In the genomic region with DNA sequence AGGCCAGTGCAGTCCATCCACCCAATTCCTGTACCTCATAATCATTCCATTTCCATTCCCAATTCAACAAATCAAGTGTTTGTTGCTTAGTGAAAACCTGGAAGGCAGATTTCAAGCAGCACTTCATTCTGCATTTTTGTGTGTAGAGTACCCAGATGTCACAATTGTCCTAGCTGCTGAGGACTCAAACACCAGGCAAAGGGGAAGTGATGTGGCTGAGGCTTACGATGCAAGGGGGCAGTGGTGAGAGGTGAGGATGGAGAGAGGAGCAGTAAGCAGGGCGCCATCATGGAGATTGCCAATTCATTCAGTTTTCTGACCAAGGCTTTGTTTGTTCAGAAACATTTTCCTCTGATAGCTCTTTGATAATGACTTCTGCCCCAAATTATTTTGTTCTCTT, we compare ENCODE assay signal across 9 cellular contexts.
A peak's percentile ranks its signal among the peaks of the same experiment; 100 is the strongest.
DNase-seq lines count a peak whose midpoint lies in the region; TF ChIP-seq lines count a peak whose summit lies in the region.
"Had no signal": no experiment of that assay in that cellular context is flagged by ENCODE, and none has a peak within 500 bp of the region (broad histone marks: within the 10 kb centered on the region; RNA-seq: fewer than 3 reads in every experiment).

No MANE protein-coding gene starts in this region.

- H3K4me1 ChIP-seq in HUES48 (ENCODE audit: control insufficient read depth, insufficient read depth, low read length): peaks cover 13% of the 10 kb centered on the region

- H3K9ac ChIP-seq in HUES48 (ENCODE audit: low read depth, low read length): no peak overlapping the region

- no peaks in the 10 kb centered on the region for H3K36me3 ChIP-seq in HUES48 (ENCODE audit: control insufficient read depth, insufficient read depth, low read length)

- H3K4me3 ChIP-seq in AG10803 (ENCODE audit: low read length) (no peak overlapping the region; the same call in 1 of the 2 replicates), HUES48 (ENCODE audit: low read depth, low read length) (no peak overlapping the region)

- TF ChIP-seq CTCF in AG10803 (conservative IDR thresholded peaks at IDR 0.05; ENCODE audit: low read length): peak; percentile 19; the same call in 1 of the 2 replicates

- peak; percentile 66 for DNase-seq in AG10803 (ENCODE audit: low read depth)
- peak; percentile 45 for DNase-seq in SHP77 treated with DMSO at 0.1 percent for 48 hours (lab: John Stamatoyannopoulos, UW)
- peak; percentile 65 for DNase-seq in islet precursor cell
- DNase-seq in stimulated activated CD4-positive, alpha-beta T cell treated with anti-CD3 and anti-CD28 coated beads, Interleukin-1b, Interleukin-23, amount 100 ng/mL, for 48 hours: no peak
- DNase-seq in ecto neural progenitor cell (ENCODE audit: low spot score): no peak
- DNase-seq in GOT3 (lab: John Stamatoyannopoulos, UW): no peak
- DNase-seq in NCI-H345 treated with DMSO at 0.1 percent for 48 hours (lab: John Stamatoyannopoulos, UW; ENCODE audit: unreplicated experiment): no peak
- DNase-seq: activated CD8-positive, alpha-beta T cell treated with anti-CD3 and anti-CD28 coated beads for 36 hours had no signal

- H3K27me3 ChIP-seq in HUES48 (ENCODE audit: control insufficient read depth, insufficient read depth, low read length): no peaks in the 10 kb centered on the region

- H3K27ac ChIP-seq in HUES48 (ENCODE audit: low read depth, low read length): peak overlapping the region; percentile 69

- H3K9me3 ChIP-seq in HUES48 (ENCODE audit: control insufficient read depth, insufficient read depth, low read length): no peaks in the 10 kb centered on the region

Comparison
In these comparisons a context has a peak if more than half of its experiments do, and no peak if none do; other contexts are left out.
1. DNase-seq: peak in AG10803 (single experiment), SHP77 treated with DMSO at 0.1 percent for 48 hours (single experiment) and islet precursor cell (single experiment); none in stimulated activated CD4-positive, alpha-beta T cell treated with anti-CD3 and anti-CD28 coated beads, Interleukin-1b, Interleukin-23, amount 100 ng/mL, for 48 hours (single experiment), ecto neural progenitor cell (single experiment), GOT3 (single experiment) and NCI-H345 treated with DMSO at 0.1 percent for 48 hours (single experiment).